Comparison of ENCODE assay signal across 1 cellular context in the genomic region with DNA sequence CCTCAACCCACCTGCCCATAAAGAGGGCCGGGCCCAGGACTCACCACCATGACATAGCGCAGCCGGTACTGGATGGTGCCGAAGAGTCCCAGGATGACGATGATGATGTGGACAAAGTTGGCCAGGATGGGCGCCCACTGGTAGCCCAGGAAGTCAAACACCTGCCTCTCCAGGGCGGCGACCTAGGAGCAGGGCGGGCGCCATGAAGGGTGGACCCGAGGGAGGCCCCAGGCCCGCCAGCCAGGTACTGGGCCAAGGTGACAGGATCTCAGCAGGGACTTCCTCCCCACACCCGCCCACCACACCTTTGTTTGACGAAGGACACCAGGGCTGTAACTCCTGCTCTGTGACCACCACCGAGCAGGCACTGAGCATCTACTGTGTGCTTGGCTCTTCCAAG.
TF ChIP-seq lines count a peak whose summit lies in the region.

No MANE protein-coding gene starts in this region.

TF ChIP-seq in HepG2, 621 proteins besides CTCF, POLR2A, EP300 and RAD21:
- 0 out of 2 replicates have a peak, but pooled peaks have one; percentile 24 for TF ChIP-seq ZNF891 (CRISPR knock-in tag; IDR thresholded peaks at IDR 0.05)
- no peak for TF ChIP-seq ZNF274 (CRISPR knock-in tag; IDR thresholded peaks at IDR 0.05)
- TF ChIP-seq CREB1 (IDR thresholded peaks at IDR 0.05), result peak; percentile 39; the same call in 1 of the 2 replicates
- no peak for TF ChIP-seq CREB1 (CRISPR knock-in tag; IDR thresholded peaks at IDR 0.05)
